7 cellular contexts compared by ENCODE assay signal in genomic region chr5:2038337-2039179, GRCh38.
DNase-seq lines count a peak whose midpoint lies in the region; ATAC-seq lines count a peak whose summit lies in the region.

No MANE protein-coding gene starts in this region.

- ATAC-seq in GM18502 (IDR thresholded peaks at IDR 0.05; ENCODE audit: poor library complexity, unreplicated experiment) (peak; percentile 96), HG02678 (IDR thresholded peaks at IDR 0.05; ENCODE audit: unreplicated experiment) (peak; percentile 96), left colon (peak; percentile 58)

- DNase-seq in NCI-H146 (lab: John Stamatoyannopoulos, UW) (peak; percentile 69), cerebellar cortex (ENCODE audit: low spot score) (peak; percentile 34), left colon (peak in 1 of 2 donors; percentile 41)
- DNase-seq in activated CD4-positive, CD25-positive, alpha-beta regulatory T cell treated with anti-CD3 and anti-CD28 coated beads, Interleukin-2, amount 50 U/mL, for 16 hours (ENCODE audit: low read depth, low spot score) = peak; percentile 23
- DNase-seq in stimulated activated CD4-positive, alpha-beta T cell treated with anti-CD3 and anti-CD28 coated beads, Interleukin-4, amount 100 ng/mL, for 24 hours = peak; percentile 55

- intact Hi-C loops in left colon (cut with DNase I, micrococcal nuclease) = no loop called here
